10 cellular contexts compared by ENCODE assay signal in genomic region chrX:113315927-113316326, GRCh38.
"Had no signal": no experiment of that assay in that cellular context is flagged by ENCODE, and none has a peak within 500 bp of the region (broad histone marks: within the 10 kb centered on the region; RNA-seq: fewer than 3 reads in every experiment).

No MANE protein-coding gene starts in this region.

- H3K4me2 ChIP-seq: GM23338 had no signal

- DNase-seq: H9, HCEC 1CT, HFFc6, IMR-90, KG1 had no signal

- H3K4me3 ChIP-seq: GM23338, K562 had no signal

- H3K27ac ChIP-seq: HL-60 had no signal

- ATAC-seq: GM23338, K562 had no signal

- FAIRE-seq: H1, H54, K562 had no signal
